8 cellular contexts compared by ENCODE assay signal in the genomic region with DNA sequence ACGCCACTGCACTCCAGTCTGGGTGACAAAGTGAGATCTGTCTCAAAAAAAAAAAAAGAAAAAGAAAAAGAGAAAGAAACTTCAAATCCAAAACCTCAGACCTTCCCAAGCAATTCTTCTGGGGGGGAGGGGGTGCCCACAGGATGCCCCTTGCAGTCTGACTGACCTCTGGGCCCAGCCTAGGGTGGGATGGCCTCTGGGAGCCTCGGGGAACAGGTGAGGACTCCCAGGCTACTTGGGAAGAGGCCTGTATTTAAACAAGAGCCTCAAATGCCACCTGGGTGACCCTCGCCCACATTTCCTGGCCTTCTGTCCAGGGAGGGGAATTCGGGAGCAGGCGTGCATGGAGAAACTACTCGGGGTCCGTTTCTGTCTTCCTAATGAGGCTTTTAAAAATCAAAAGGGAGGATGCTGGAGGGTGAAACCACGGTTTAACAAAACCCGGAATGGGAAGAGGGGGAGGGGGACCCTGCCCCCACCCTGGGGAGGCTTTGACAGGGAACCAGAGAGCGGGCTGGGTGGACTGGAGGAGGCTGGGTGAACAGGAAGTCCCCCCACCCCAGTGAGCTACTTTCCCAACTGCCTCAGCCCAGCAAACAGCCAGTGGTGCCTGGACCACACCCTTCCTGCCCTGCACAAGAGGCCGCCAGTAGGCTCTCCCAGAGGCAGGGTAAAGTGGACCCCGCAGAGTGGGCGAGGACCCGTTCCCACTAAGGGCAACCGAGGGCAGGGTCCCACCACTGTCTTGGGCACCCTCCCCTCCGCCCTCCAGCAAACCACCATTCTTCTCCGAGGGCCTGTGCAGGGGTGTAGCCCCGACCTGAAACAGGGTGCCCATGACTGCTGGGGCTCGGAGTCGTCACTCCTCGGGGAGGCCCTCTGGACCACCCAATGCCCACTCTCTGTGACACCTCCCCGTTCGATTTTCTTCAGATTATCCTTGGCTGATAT. TPM values are rescaled to one million over a fixed set of nuclear protein-coding genes. Genes with fewer than 3 reads are reported as not detected.
DNase-seq lines count a peak whose midpoint lies in the region; ATAC-seq and TF ChIP-seq lines count a peak whose summit lies in the region.

No MANE protein-coding gene starts in this region.

- H3K4me1 ChIP-seq in BLaER1 = peaks cover 85% of the 10 kb centered on the region
- peaks cover 13% of the 10 kb centered on the region; the same call in 1 of the 2 replicates for H3K4me1 ChIP-seq in IMR-90 (ENCODE audit: control insufficient read depth, insufficient read depth, low read length)
- H3K4me1 ChIP-seq in mesendoderm (ENCODE audit: control insufficient read depth, low read depth, low read length) = peaks cover 2% of the 10 kb centered on the region

- no peak for TF ChIP-seq CTCF in IMR-90 (conservative IDR thresholded peaks at IDR 0.05; ENCODE audit: low read depth, low read length)
- TF ChIP-seq CTCF in GM13977 (IDR thresholded peaks at IDR 0.05; ENCODE audit: extremely low read depth, insufficient read depth, missing control alignments) = no peak

- H3K56ac ChIP-seq in IMR-90 (ENCODE audit: extremely low read depth, insufficient read depth, low read length) = no peak overlapping the region
- H3K56ac ChIP-seq in mesendoderm (ENCODE audit: low read length) = peak overlapping the region; percentile 28

- intact Hi-C loops in IMR-90 (cut with micrococcal nuclease) = no loop called here

- H3K18ac ChIP-seq in IMR-90 (ENCODE audit: low read depth, low read length) = no peak overlapping the region
- no peak overlapping the region for H3K18ac ChIP-seq in mesendoderm (ENCODE audit: low read length)

- ATAC-seq in IMR-90 (ENCODE audit: low read depth) = no peak

- POLR2A ChIA-PET in IMR-90 (lab: Charles Lee; ENCODE audit: unreplicated experiment) = no interaction called here

- no TSS peak for BruUV-seq in IMR-90 (replicated peaks; lab: Mats Ljungman, UMichigan)

- peak overlapping the region; percentile 83 for H3K9ac ChIP-seq in BLaER1
- H3K9ac ChIP-seq in IMR-90 (ENCODE audit: low read depth, low read length) = no peak overlapping the region
- H3K9ac ChIP-seq in mesendoderm (ENCODE audit: low read length) = no peak overlapping the region

- peaks cover 13% of the 10 kb centered on the region for H3K79me2 ChIP-seq in mesendoderm (ENCODE audit: control insufficient read depth, insufficient read depth, low read length)

- H4K91ac ChIP-seq in IMR-90 (ENCODE audit: insufficient read depth, low read depth, low read length) = no peak overlapping the region

- H3K4ac ChIP-seq in IMR-90 (ENCODE audit: low read depth, low read length) (no peak overlapping the region), mesendoderm (ENCODE audit: low read depth, low read length) (no peak overlapping the region)

- H3K23ac ChIP-seq in IMR-90 (ENCODE audit: low read depth, low read length) (no peak overlapping the region), mesendoderm (ENCODE audit: low read length) (no peak overlapping the region)

- H4K5ac ChIP-seq in IMR-90 (ENCODE audit: low read depth, low read length) (no peak overlapping the region), mesendoderm (ENCODE audit: low read length) (no peak overlapping the region)

- H3K4me3 Mint-ChIP-seq in activated naive CD4-positive, alpha-beta T cell treated with anti-CD3 and anti-CD28 coated beads, Interleukin-2, amount 10 ng/mL, durations not matched to agents 7 days and 5 days = peak overlapping the region; percentile 79

- H3K79me1 ChIP-seq in IMR-90 (ENCODE audit: low read depth in 1 of 2, low read length in 2 of 2) (peaks cover 5 to 26% of the 10 kb centered on the region in 2 experiments; a peak in 3 of 4 replicates), mesendoderm (ENCODE audit: low read length) (peaks cover 16% of the 10 kb centered on the region)

- H3K27ac ChIP-seq in BLaER1 = peak overlapping the region; percentile 91
- no peak overlapping the region for H3K27ac ChIP-seq in IMR-90 (ENCODE audit: insufficient read depth, low read length)
- H3K27ac ChIP-seq in mesendoderm (ENCODE audit: low read depth, low read length) = no peak overlapping the region

- H2BK15ac ChIP-seq in IMR-90 (ENCODE audit: low read depth, low read length) (no peak overlapping the region), mesendoderm (replicated peaks; ENCODE audit: low read depth) (no peak overlapping the region)

- CTCF ChIA-PET in IMR-90 (lab: Yijun Ruan, JAX) = no interaction called here
- CTCF ChIA-PET in activated naive CD4-positive, alpha-beta T cell treated with anti-CD3 and anti-CD28 coated beads, Interleukin-2, amount 10 ng/mL, durations not matched to agents 7 days and 5 days (lab: Charles Lee) = interaction anchor here (0.6 kb wide), 1 partner anchor 58 kb away, joined by 3 read pairs; no protein-coding TSS in a partner anchor

- no peak overlapping the region for H2AK5ac ChIP-seq in IMR-90 (ENCODE audit: low read depth, low read length)
- no peak overlapping the region for H2AK5ac ChIP-seq in mesendoderm (ENCODE audit: low read length)

- H3K4me1 Mint-ChIP-seq in activated naive CD4-positive, alpha-beta T cell treated with anti-CD3 and anti-CD28 coated beads, Interleukin-2, amount 10 ng/mL, durations not matched to agents 7 days and 5 days = peaks cover 53% of the 10 kb centered on the region

- no peak overlapping the region for H2BK120ac ChIP-seq in IMR-90 (ENCODE audit: low read depth, low read length)
- no peak overlapping the region for H2BK120ac ChIP-seq in mesendoderm (ENCODE audit: low read depth, low read length)

- DNase-seq in IMR-90 (no peak), mesendoderm (no peak), cerebellum (ENCODE audit: low spot score) (no peak), NCI-H524 treated with DMSO at 0.1 percent for 48 hours (lab: John Stamatoyannopoulos, UW) (no peak), RKO (ENCODE audit: low spot score) (no peak), GM13977 (ENCODE audit: low spot score) (no peak)
- DNase-seq in activated naive CD4-positive, alpha-beta T cell treated with anti-CD3 and anti-CD28 coated beads, Interleukin-2, amount 10 ng/mL, durations not matched to agents 7 days and 5 days = peak; percentile 78

- no peaks in the 10 kb centered on the region for H3K9me3 Mint-ChIP-seq in activated naive CD4-positive, alpha-beta T cell treated with anti-CD3 and anti-CD28 coated beads, Interleukin-2, amount 10 ng/mL, durations not matched to agents 7 days and 5 days

- peak overlapping the region; percentile 97 for H3K27ac Mint-ChIP-seq in activated naive CD4-positive, alpha-beta T cell treated with anti-CD3 and anti-CD28 coated beads, Interleukin-2, amount 10 ng/mL, durations not matched to agents 7 days and 5 days

- H3K14ac ChIP-seq in IMR-90 (replicated peaks; ENCODE audit: low read depth, low read length) = no peak overlapping the region

- H4K20me1 ChIP-seq in BLaER1 (peaks cover 31% of the 10 kb centered on the region), IMR-90 (ENCODE audit: insufficient read depth, low read length) (peaks cover 28% of the 10 kb centered on the region)

- H3K4me3 ChIP-seq in BLaER1 = peak overlapping the region; percentile 74
- H3K4me3 ChIP-seq in IMR-90 (ENCODE audit: insufficient read depth, low read depth, low read length) = no peak overlapping the region
- H3K4me3 ChIP-seq in mesendoderm (ENCODE audit: low read length) = no peak overlapping the region

- no CpG with 5 or more reads among the region's 23 CpGs for WGBS in IMR-90 (ENCODE audit: extremely low coverage in 2 of 2, insufficient read length in 1 of 2), 2 experiments
- no CpG with 5 or more reads among the region's 23 CpGs for WGBS in mesendoderm (ENCODE audit: extremely low coverage, insufficient coverage, low lambda C conversion rate)

- TF ChIP-seq POLR2A in IMR-90 (IDR thresholded peaks at IDR 0.05; ENCODE audit: low read depth, low read length) = no peak

- H3K9me1 ChIP-seq in IMR-90 (ENCODE audit: insufficient read depth, low read length) = no peaks in the 10 kb centered on the region

- H3K27me3 Mint-ChIP-seq in activated naive CD4-positive, alpha-beta T cell treated with anti-CD3 and anti-CD28 coated beads, Interleukin-2, amount 10 ng/mL, durations not matched to agents 7 days and 5 days = no peaks in the 10 kb centered on the region

- H3K27me3 ChIP-seq in BLaER1 (no peaks in the 10 kb centered on the region), IMR-90 (ENCODE audit: control insufficient read depth, insufficient read depth, low read length) (peaks cover 3% of the 10 kb centered on the region), mesendoderm (ENCODE audit: insufficient read depth, low read length, poor library complexity) (peaks cover 3% of the 10 kb centered on the region)

- H4K8ac ChIP-seq in IMR-90 (ENCODE audit: low read depth in 2 of 2, low read length in 2 of 2) (no peak overlapping the region), mesendoderm (ENCODE audit: low read depth, low read length) (no peak overlapping the region)

- TF ChIP-seq RAD21 in IMR-90 (IDR thresholded peaks at IDR 0.05; ENCODE audit: low read length) = no peak

- H3K9me3 ChIP-seq in BLaER1 (no peaks in the 10 kb centered on the region), IMR-90 (ENCODE audit: control insufficient read depth, insufficient read depth, low read length) (no peaks in the 10 kb centered on the region)

- H2BK5ac ChIP-seq in IMR-90 (ENCODE audit: low read depth, low read length, poor library complexity, severe bottlenecking) = no peak overlapping the region
- H2BK5ac ChIP-seq in mesendoderm (ENCODE audit: low read length) = no peak overlapping the region

- peaks cover 9% of the 10 kb centered on the region for H3K36me3 Mint-ChIP-seq in activated naive CD4-positive, alpha-beta T cell treated with anti-CD3 and anti-CD28 coated beads, Interleukin-2, amount 10 ng/mL, durations not matched to agents 7 days and 5 days

- H2BK20ac ChIP-seq in IMR-90 (ENCODE audit: low read depth, low read length) = no peak overlapping the region

- H3K4me2 ChIP-seq in BLaER1 (peak overlapping the region; percentile 99), IMR-90 (ENCODE audit: low read depth, low read length) (no peak overlapping the region), mesendoderm (ENCODE audit: low read length) (no peak overlapping the region)

- dilution Hi-C loops in IMR-90 (cut with HindIII; ENCODE audit: low sequenced_read_pairs, unreplicated experiment) = no loop called here

- peak overlapping the region; percentile 92 for H2AFZ ChIP-seq in IMR-90 (replicated peaks; ENCODE audit: low read length, poor library complexity)

- peak overlapping the region; percentile 72 for H2AK9ac ChIP-seq in IMR-90 (replicated peaks; ENCODE audit: low read depth, low read length, poor library complexity)

- peaks cover 13% of the 10 kb centered on the region; the same call in 1 of the 2 replicates for H3K36me3 ChIP-seq in BLaER1
- H3K36me3 ChIP-seq in IMR-90 (ENCODE audit: control insufficient read depth, insufficient read depth, low read length) = no peaks in the 10 kb centered on the region
- no peaks in the 10 kb centered on the region for H3K36me3 ChIP-seq in mesendoderm (ENCODE audit: control insufficient read depth, insufficient read depth, low read length)

- in situ Hi-C loops in IMR-90 (cut with MboI; ENCODE audit: low sequenced_read_pairs) (no loop called here), GM13977 (cut with MboI; ENCODE audit: low pct_unique_long_range_greater_than_20kb, low sequenced_read_pairs, unreplicated experiment) (no loop called here)

RNA-seq across cellular contexts. Expression of a gene that starts 1.5 kb away (rescaled TPM):
- total RNA-seq in IMR-90 (2012; rRNA removed) (0.36 and 0.83 TPM in 2 replicates), cerebellum (10.5 TPM)
- polyA plus RNA-seq in IMR-90 (2012; rRNA removed) = 10.8 and 12.9 TPM in 2 replicates
- 9.9 and 14.5 TPM in 2 replicates for polyA plus RNA-seq in IMR-90 (2012; cell fraction: cytosol; rRNA removed)
- polyA plus RNA-seq in IMR-90 (2012; cell fraction: nucleus; rRNA removed; ENCODE audit: low replicate concordance) = 30.2 and 71.7 TPM in 2 replicates
- polyA plus RNA-seq in mesendoderm (2013, experiment 1 of 2) = 86.6 TPM
- polyA plus RNA-seq in mesendoderm (2013, experiment 2 of 2) = 82.2 TPM
